ENCODE assay signal across 10 cellular contexts in genomic region chr20:37670426-37670825, GRCh38. TPM values are rescaled to one million over a fixed set of nuclear protein-coding genes. Genes with fewer than 3 reads are reported as not detected.
DNase-seq lines count a peak whose midpoint lies in the region; ATAC-seq and TF ChIP-seq lines count a peak whose summit lies in the region.
"Had no signal": no experiment of that assay in that cellular context is flagged by ENCODE, and none has a peak within 500 bp of the region (broad histone marks: within the 10 kb centered on the region; RNA-seq: fewer than 3 reads in every experiment).

No MANE protein-coding gene starts in this region.

- 4 to 12% methylated on average over 4 to 5 of the region's 18 CpGs for WGBS in gastroesophageal sphincter (ENCODE audit: low coverage in 1 of 2), 2 donors

- H3K36me3 ChIP-seq in gastroesophageal sphincter: no peaks in the 10 kb centered on the region
- no peaks in the 10 kb centered on the region for H3K36me3 ChIP-seq in skeletal muscle tissue (ENCODE audit: control insufficient read depth in 3 of 3, insufficient read depth in 3 of 3, low read length in 3 of 3)
- H3K36me3 ChIP-seq in ascending aorta: no peaks in the 10 kb centered on the region

- peak; percentile 51 for ATAC-seq in gastroesophageal sphincter
- ATAC-seq in HG02885 (IDR thresholded peaks at IDR 0.05; ENCODE audit: poor library complexity, unreplicated experiment): no peak
- no peak for ATAC-seq in GM21619 (IDR thresholded peaks at IDR 0.05; ENCODE audit: unreplicated experiment)

- H3K4me3 ChIP-seq in gastroesophageal sphincter (peak overlapping the region; percentile 30 to 41), skeletal muscle tissue (ENCODE audit: low read length in 3 of 3) (peak overlapping the region; percentile 16 to 58 (median 54)), ascending aorta (peak overlapping the region in 1 of 2 donors; percentile 24)

- DNase-seq in GM03348 (ENCODE audit: low spot score) (peak; percentile 59), NCI-H524 (lab: John Stamatoyannopoulos, UW) (peak; percentile 87), ascending aorta (ENCODE audit: low spot score in 2 of 2) (no peak), hepatic stellate cell (ENCODE audit: low spot score) (no peak)
- DNase-seq: activated CD4-positive, alpha-beta T cell treated with anti-CD3 and anti-CD28 coated beads for 4 hours; NCI-H774 had no signal

- TF ChIP-seq CTCF in gastroesophageal sphincter (IDR thresholded peaks at IDR 0.05): no peak
- no peak for TF ChIP-seq CTCF in ascending aorta (IDR thresholded peaks at IDR 0.05)

- no peak overlapping the region for H3K27ac ChIP-seq in gastroesophageal sphincter
- H3K27ac ChIP-seq in skeletal muscle tissue (ENCODE audit: low read depth, low read length): no peak overlapping the region
- no peak overlapping the region for H3K27ac ChIP-seq in ascending aorta

- H3K9ac ChIP-seq in skeletal muscle tissue (ENCODE audit: low read depth in 1 of 3, low read length in 3 of 3): peak overlapping the region in 1 of 3 donors; percentile 3

- intact Hi-C loops in ascending aorta (cut with DNase I): no loop called here

- peaks cover 27% of the 10 kb centered on the region for H3K27me3 ChIP-seq in gastroesophageal sphincter
- peaks cover 12 to 33% (median 23%) of the 10 kb centered on the region in 3 donors for H3K27me3 ChIP-seq in skeletal muscle tissue (ENCODE audit: control insufficient read depth in 3 of 3, insufficient read depth in 3 of 3, low read length in 3 of 3)
- H3K27me3 ChIP-seq in ascending aorta: no peaks in the 10 kb centered on the region

- peaks cover 0 to 18% (median 0%) of the 10 kb centered on the region in 3 donors for H3K4me1 ChIP-seq in gastroesophageal sphincter
- H3K4me1 ChIP-seq in skeletal muscle tissue (ENCODE audit: control insufficient read depth in 3 of 3, insufficient read depth in 3 of 3, low read length in 3 of 3): peaks cover 3 to 13% (median 8%) of the 10 kb centered on the region in 3 donors
- no peaks in the 10 kb centered on the region for H3K4me1 ChIP-seq in ascending aorta

- no peak for TF ChIP-seq EP300 in gastroesophageal sphincter (IDR thresholded peaks at IDR 0.05)

- no peak for TF ChIP-seq POLR2A in gastroesophageal sphincter (IDR thresholded peaks at IDR 0.05)

- H3K9me3 ChIP-seq in gastroesophageal sphincter (no peaks in the 10 kb centered on the region), skeletal muscle tissue (ENCODE audit: control insufficient read depth in 3 of 3, low read length in 3 of 3) (no peaks in the 10 kb centered on the region), ascending aorta (no peaks in the 10 kb centered on the region)

RNA-seq across cellular contexts. Expression of gene CTNNBL1, which starts 23.4 kb away (rescaled TPM):
- total RNA-seq in gastroesophageal sphincter (10 to 100 TPM; 43.8 to 58.4 (median 47.1) TPM), skeletal muscle tissue (31.3 TPM), ascending aorta (33.3 TPM)

Comparison
In these comparisons a context has a peak if more than half of its experiments do, and no peak if none do; other contexts are left out.
1. DNase-seq: peak in GM03348 (single experiment) and NCI-H524 (2 of 2); none in ascending aorta (0 of 2) and hepatic stellate cell (single experiment).